Comparison of ENCODE assay signal across 6 cellular contexts in the genomic region with DNA sequence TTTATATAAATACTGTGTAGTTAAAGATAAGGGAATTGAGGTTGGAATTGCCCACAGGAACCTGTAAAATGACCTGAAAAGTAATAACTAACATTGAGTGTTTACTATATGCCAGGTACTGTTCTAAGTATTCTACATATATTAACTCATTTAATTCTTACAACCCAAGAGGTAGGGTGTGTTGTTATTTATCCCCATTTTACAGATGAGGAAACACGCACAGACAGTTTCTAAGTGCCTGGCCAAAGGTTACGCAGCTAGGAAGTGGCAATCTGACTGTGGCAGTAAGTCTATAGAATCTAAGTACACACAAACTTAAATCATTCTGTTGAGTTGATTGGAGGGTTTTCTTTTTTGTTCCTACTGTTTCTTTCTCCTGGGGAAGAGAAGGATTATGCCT. TPM values are rescaled to one million over a fixed set of nuclear protein-coding genes. Genes with fewer than 3 reads are reported as not detected.
DNase-seq lines count a peak whose midpoint lies in the region; ATAC-seq, FAIRE-seq and TF ChIP-seq lines count a peak whose summit lies in the region.

No MANE protein-coding gene starts in this region.

- TF ChIP-seq CTCF in chondrocyte (IDR thresholded peaks at IDR 0.05) (no peak), pancreas (IDR thresholded peaks at IDR 0.05) (no peak)

- H3K4me1 Mint-ChIP-seq in activated naive CD4-positive, alpha-beta T cell treated with anti-CD3 and anti-CD28 coated beads, Interleukin-2, amount 10 ng/mL, durations not matched to agents 7 days and 5 days, result peaks cover 66% of the 10 kb centered on the region
- peaks cover 26% of the 10 kb centered on the region for H3K4me1 Mint-ChIP-seq in chondrocyte (ENCODE audit: low read depth)

- H3K27ac Mint-ChIP-seq in activated naive CD4-positive, alpha-beta T cell treated with anti-CD3 and anti-CD28 coated beads, Interleukin-2, amount 10 ng/mL, durations not matched to agents 7 days and 5 days, result peak overlapping the region; percentile 93
- no peak overlapping the region for H3K27ac Mint-ChIP-seq in chondrocyte (ENCODE audit: unreplicated experiment)

- no peak for DNase-seq in activated naive CD4-positive, alpha-beta T cell treated with anti-CD3 and anti-CD28 coated beads, Interleukin-2, amount 10 ng/mL, durations not matched to agents 7 days and 5 days
- no peak for DNase-seq in activated naive CD4-positive, alpha-beta T cell (lab: John Stamatoyannopoulos, UW)
- DNase-seq in chondrocyte (ENCODE audit: low spot score) (no peak), DMS153 (lab: John Stamatoyannopoulos, UW) (no peak), pancreas (no peak)

- no peak overlapping the region for H3K27ac ChIP-seq in subcutaneous abdominal adipose tissue (ENCODE audit: low read depth, low read length)
- H3K27ac ChIP-seq in pancreas, result no peak overlapping the region

- H3K9ac ChIP-seq in subcutaneous abdominal adipose tissue (ENCODE audit: low read length in 5 of 5), result no peak overlapping the region

- CTCF ChIA-PET in activated naive CD4-positive, alpha-beta T cell treated with anti-CD3 and anti-CD28 coated beads, Interleukin-2, amount 10 ng/mL, durations not matched to agents 7 days and 5 days (lab: Charles Lee), result interaction anchor here (1.3 kb wide), 1 partner anchor 21 kb away, joined by 3 read pairs; no protein-coding TSS in a partner anchor

- no peaks in the 10 kb centered on the region for H3K27me3 Mint-ChIP-seq in activated naive CD4-positive, alpha-beta T cell treated with anti-CD3 and anti-CD28 coated beads, Interleukin-2, amount 10 ng/mL, durations not matched to agents 7 days and 5 days
- peaks cover 22% of the 10 kb centered on the region for H3K27me3 Mint-ChIP-seq in chondrocyte (ENCODE audit: low read depth)

- peak overlapping the region in 3 of 5 donors; percentile 88 to 96 (median 92) for H3K4me3 ChIP-seq in subcutaneous abdominal adipose tissue (ENCODE audit: low read depth in 1 of 5, low read length in 5 of 5)
- H3K4me3 ChIP-seq in pancreas, result no peak overlapping the region

- no peak for FAIRE-seq in pancreas (lab: Jason Lieb, UNC)

- H3K4me3 Mint-ChIP-seq in activated naive CD4-positive, alpha-beta T cell treated with anti-CD3 and anti-CD28 coated beads, Interleukin-2, amount 10 ng/mL, durations not matched to agents 7 days and 5 days, result peak overlapping the region; percentile 87
- peak overlapping the region; percentile 95 for H3K4me3 Mint-ChIP-seq in chondrocyte (ENCODE audit: unreplicated experiment)

- H3K4me1 ChIP-seq in subcutaneous abdominal adipose tissue (ENCODE audit: control insufficient read depth in 5 of 5, insufficient read depth in 5 of 5, low read length in 5 of 5) (peaks cover 5 to 36% (median 18%) of the 10 kb centered on the region in 5 donors), pancreas (peaks cover 0 to 8% (median 0%) of the 10 kb centered on the region in 3 donors)

- ATAC-seq in pancreas, result no peak

- peaks cover 38% of the 10 kb centered on the region for H3K36me3 Mint-ChIP-seq in activated naive CD4-positive, alpha-beta T cell treated with anti-CD3 and anti-CD28 coated beads, Interleukin-2, amount 10 ng/mL, durations not matched to agents 7 days and 5 days
- H3K36me3 Mint-ChIP-seq in chondrocyte (ENCODE audit: low read depth), result peaks cover 16% of the 10 kb centered on the region

- no peaks in the 10 kb centered on the region for H3K9me3 ChIP-seq in subcutaneous abdominal adipose tissue (ENCODE audit: control insufficient read depth in 5 of 5, low read length in 5 of 5)
- H3K9me3 ChIP-seq in pancreas, result no peaks in the 10 kb centered on the region

- H3K36me3 ChIP-seq in subcutaneous abdominal adipose tissue (ENCODE audit: control insufficient read depth in 5 of 5, insufficient read depth in 5 of 5, low read length in 5 of 5), result peaks cover 13 to 24% (median 19%) of the 10 kb centered on the region in 5 donors
- H3K36me3 ChIP-seq in pancreas, result peaks cover 0 to 15% (median 7%) of the 10 kb centered on the region in 3 donors

- intact Hi-C loops in pancreas (cut with DNase I), result no loop called here

- no peaks in the 10 kb centered on the region for H3K9me3 Mint-ChIP-seq in activated naive CD4-positive, alpha-beta T cell treated with anti-CD3 and anti-CD28 coated beads, Interleukin-2, amount 10 ng/mL, durations not matched to agents 7 days and 5 days
- no peaks in the 10 kb centered on the region for H3K9me3 Mint-ChIP-seq in chondrocyte (ENCODE audit: low read depth)

- H3K27me3 ChIP-seq in subcutaneous abdominal adipose tissue (ENCODE audit: control insufficient read depth in 5 of 5, insufficient read depth in 4 of 5, low read length in 5 of 5) (peaks cover 0 to 24% (median 14%) of the 10 kb centered on the region in 5 donors), pancreas (no peaks in the 10 kb centered on the region)

- WGBS in pancreas, 2 donors, result 77 to 82% methylated on average over 2 of the region's 2 CpGs

RNA-seq across cellular contexts. Expression of a gene that starts 1.1 kb away (rescaled TPM):
- total RNA-seq in chondrocyte, result 21.2 to 29.3 TPM (median 21.5 TPM) in 3 replicates
- total RNA-seq in pancreas, result 10 to 100 TPM; 12.2 to 17.9 (median 14.5) TPM
- 10 to 100 TPM; 13.0 to 29.8 TPM for polyA plus RNA-seq in pancreas

RNA-seq across cellular contexts. Expression of a gene that starts 5.2 kb away (rescaled TPM):
- total RNA-seq in chondrocyte (1.9 to 3.1 TPM (median 1.9 TPM) in 3 replicates), pancreas (1 to 10 TPM in 1 of 6 donors, under 1 TPM in 5; 0.24 to 1.2 (median 0.72) TPM)
- 1 to 10 TPM in 1 of 2 donors, under 1 TPM in 1; 0.87 to 3.0 TPM for polyA plus RNA-seq in pancreas

RNA-seq across cellular contexts. Expression of a gene that starts 8.3 kb away (rescaled TPM):
- total RNA-seq in chondrocyte (136 to 140 TPM (median 139 TPM) in 3 replicates), pancreas (10 to 100 TPM; 30.6 to 48.5 (median 40.3) TPM)
- polyA plus RNA-seq in pancreas, result 10 to 100 TPM; 26.7 to 43.4 TPM

RNA-seq across cellular contexts. Expression of a gene that starts 11.1 kb away (rescaled TPM):
- total RNA-seq in chondrocyte (17.3 to 22.1 TPM (median 21.8 TPM) in 3 replicates), pancreas (10 to 100 TPM in 1 of 6 donors, 1 to 10 TPM in 5; 6.7 to 11.3 (median 7.6) TPM)
- polyA plus RNA-seq in pancreas, result 10 to 100 TPM; 17.2 to 32.5 TPM

RNA-seq across cellular contexts. Expression of a gene that starts 23.1 kb away (rescaled TPM):
- total RNA-seq in chondrocyte, result 2.1 to 3.2 TPM (median 2.3 TPM) in 3 replicates
- total RNA-seq in pancreas, result 1 to 10 TPM; 2.1 to 5.8 (median 3.8) TPM
- 1 to 10 TPM; 1.6 to 3.3 TPM for polyA plus RNA-seq in pancreas

Comparison
In these comparisons a context has a peak if more than half of its experiments do, and no peak if none do; other contexts are left out.
1. H3K4me3 ChIP-seq: peak in subcutaneous abdominal adipose tissue (3 of 5); none in pancreas (0 of 4).